17 cellular contexts compared by ENCODE assay signal in the genomic region with DNA sequence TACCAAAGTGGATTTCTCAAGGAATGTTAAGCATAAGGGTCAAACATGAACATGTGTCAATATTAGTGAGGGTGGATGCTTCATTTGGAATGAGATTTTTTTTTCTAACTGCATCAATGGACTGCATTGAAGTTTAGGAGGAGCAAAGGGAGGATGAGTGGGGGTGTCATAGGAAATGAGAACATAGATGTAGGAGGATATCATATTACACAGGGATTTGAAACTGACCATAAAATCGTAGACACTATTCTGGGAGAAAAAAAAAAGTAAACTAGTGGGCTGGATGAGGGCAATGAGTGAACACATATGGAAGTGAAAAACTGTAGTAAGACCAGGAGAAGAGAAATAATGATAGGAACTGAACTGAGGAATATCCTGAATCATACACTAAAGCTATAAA.
DNase-seq lines count a peak whose midpoint lies in the region; ATAC-seq and TF ChIP-seq lines count a peak whose summit lies in the region.
"Had no signal": no experiment of that assay in that cellular context is flagged by ENCODE, and none has a peak within 500 bp of the region (broad histone marks: within the 10 kb centered on the region; RNA-seq: fewer than 3 reads in every experiment).

No MANE protein-coding gene starts in this region.

- H3K27me3 Mint-ChIP-seq in Caco-2 (ENCODE audit: insufficient read depth, unreplicated experiment) (no peaks in the 10 kb centered on the region), HFFc6 (ENCODE audit: insufficient read depth) (no peaks in the 10 kb centered on the region), glutamatergic neuron (ENCODE audit: unreplicated experiment) (no peaks in the 10 kb centered on the region)
- H3K27me3 Mint-ChIP-seq: effector memory CD8-positive, alpha-beta T cell; stimulated activated naive CD8-positive, alpha-beta T cell treated with anti-CD3 and anti-CD28 coated beads, Interleukin-15, Interleukin-2, amounts not matched to agents 100 ng/mL and 50 ng/mL, for 24 hours had no signal

- no TSS peak for BruUV-seq in Caco-2 (replicated peaks; lab: Mats Ljungman, UMichigan)

- H3K27ac Mint-ChIP-seq in Caco-2 (ENCODE audit: unreplicated experiment) (peak overlapping the region; percentile 46), HFFc6 (peak overlapping the region; percentile 52), glutamatergic neuron (ENCODE audit: unreplicated experiment) (peak overlapping the region; percentile 77)
- H3K27ac Mint-ChIP-seq: effector memory CD8-positive, alpha-beta T cell; stimulated activated naive CD8-positive, alpha-beta T cell treated with anti-CD3 and anti-CD28 coated beads, Interleukin-15, Interleukin-2, amounts not matched to agents 100 ng/mL and 50 ng/mL, for 24 hours had no signal

- H2AFZ ChIP-seq in SK-N-SH (ENCODE audit: low read depth) = no peak overlapping the region; the same call in 1 of the 2 replicates

- H3K27me3 ChIP-seq in Caco-2 (replicated peaks; ENCODE audit: control insufficient read depth, insufficient read depth, low read length) (no peaks in the 10 kb centered on the region), SK-N-SH (ENCODE audit: insufficient read depth) (no peaks in the 10 kb centered on the region)
- H3K27me3 ChIP-seq: BE2C, MG63 had no signal

- no peak overlapping the region for H3K9ac ChIP-seq in SK-N-SH

- in situ Hi-C loops in GM13977 (cut with MboI; ENCODE audit: low pct_unique_long_range_greater_than_20kb, low sequenced_read_pairs, unreplicated experiment) = no loop called here

- intact Hi-C loops in Caco-2 (cut with micrococcal nuclease; ENCODE audit: unreplicated experiment) = no loop called here

- H3K4me1 ChIP-seq in Caco-2 = peaks cover 53% of the 10 kb centered on the region
- peaks cover 0 to 25% of the 10 kb centered on the region in 2 experiments; a peak in 3 of 4 replicates for H3K4me1 ChIP-seq in SK-N-SH (ENCODE audit: control insufficient read depth in 1 of 2, insufficient read depth in 2 of 2, low read depth in 1 of 2, low read length in 1 of 2)
- H3K4me1 ChIP-seq: prostate gland had no signal

- peak overlapping the region; percentile 27 for H3K4me2 ChIP-seq in SK-N-SH

- H3K79me2 ChIP-seq in SK-N-SH (ENCODE audit: insufficient read depth) = no peaks in the 10 kb centered on the region

- H3K9me3 ChIP-seq in Caco-2 (no peaks in the 10 kb centered on the region), SK-N-SH (no peaks in the 10 kb centered on the region)
- H3K9me3 ChIP-seq: BE2C, MG63, prostate gland had no signal

- no peak for DNase-seq in Caco-2
- DNase-seq in HFFc6 = peak; percentile 21
- DNase-seq in SK-N-SH = no peak
- no peak for DNase-seq in glutamatergic neuron
- DNase-seq in GM13977 (ENCODE audit: low spot score) = no peak
- DNase-seq in NCI-H187 (lab: John Stamatoyannopoulos, UW) = no peak
- DNase-seq in NCI-H748 treated with DMSO at 0.1 percent for 48 hours (lab: John Stamatoyannopoulos, UW) = no peak
- DNase-seq: activated T-cell treated with anti-CD3 and anti-CD28 coated beads, Interleukin-2, amount 50 U/mL, for 48 hours; BE2C; effector memory CD8-positive, alpha-beta T cell; MG63; midbrain; SIG-M5; stimulated activated CD4-positive, alpha-beta T cell treated with anti-CD3 and anti-CD28 coated beads, Interleukin-4, amount 100 ng/mL, for 24 hours had no signal

- TF ChIP-seq RAD21 in SK-N-SH (IDR thresholded peaks at IDR 0.05; ENCODE audit: low read length) = no peak

- peaks cover 10% of the 10 kb centered on the region for H3F3A ChIP-seq in SK-N-SH (replicated peaks; ENCODE audit: insufficient read depth)

- H3K36me3 Mint-ChIP-seq in Caco-2 (ENCODE audit: insufficient read depth, unreplicated experiment) = peaks cover 20% of the 10 kb centered on the region
- H3K36me3 Mint-ChIP-seq in HFFc6 (ENCODE audit: low read depth) = peaks cover 5% of the 10 kb centered on the region; the same call in 1 of the 2 replicates
- no peaks in the 10 kb centered on the region for H3K36me3 Mint-ChIP-seq in glutamatergic neuron (ENCODE audit: unreplicated experiment)

- 14% methylated on average over 1 of the region's 1 CpG for WGBS in SK-N-SH (ENCODE audit: low lambda C conversion rate)

- ATAC-seq in GM19463 (IDR thresholded peaks at IDR 0.05; ENCODE audit: unreplicated experiment) = no peak
- ATAC-seq: effector memory CD8-positive, alpha-beta T cell had no signal

- no peaks in the 10 kb centered on the region for H3K36me3 ChIP-seq in Caco-2 (ENCODE audit: control insufficient read depth, insufficient read depth, low read length)
- H3K36me3 ChIP-seq in SK-N-SH (replicated peaks in 1 of 2; ENCODE audit: control insufficient read depth in 1 of 2, insufficient read depth in 2 of 2, low read length in 1 of 2) = peaks cover 0 to 3% of the 10 kb centered on the region in 2 experiments
- H3K36me3 ChIP-seq: BE2C, prostate gland had no signal

- no peaks in the 10 kb centered on the region for H4K20me1 ChIP-seq in SK-N-SH (ENCODE audit: insufficient read depth)

- TF ChIP-seq CTCF in Caco-2 (IDR thresholded peaks at IDR 0.05; ENCODE audit: insufficient read depth in 1 of 2, low read depth in 1 of 2, low read length in 1 of 2, severe bottlenecking in 1 of 2, unreplicated experiment in 1 of 2) (no peak), HFFc6 (IDR thresholded peaks at IDR 0.05) (no peak), SK-N-SH (IDR thresholded peaks at IDR 0.05) (no peak), glutamatergic neuron (IDR thresholded peaks at IDR 0.05; ENCODE audit: partially characterized antibody, unreplicated experiment) (no peak), GM13977 (IDR thresholded peaks at IDR 0.05; ENCODE audit: extremely low read depth, insufficient read depth, missing control alignments) (no peak)

- no peaks in the 10 kb centered on the region for H3K9me2 ChIP-seq in SK-N-SH

- POLR2A ChIA-PET in Caco-2 (lab: Charles Lee) = no interaction called here
- POLR2A ChIA-PET in SK-N-SH (lab: Yijun Ruan, JAX) = no interaction called here

- no peak overlapping the region for H3K4me3 Mint-ChIP-seq in Caco-2 (ENCODE audit: unreplicated experiment)
- peak overlapping the region; percentile 39 for H3K4me3 Mint-ChIP-seq in HFFc6
- H3K4me3 Mint-ChIP-seq in glutamatergic neuron (ENCODE audit: unreplicated experiment) = peak overlapping the region; percentile 55
- H3K4me3 Mint-ChIP-seq: effector memory CD8-positive, alpha-beta T cell; stimulated activated naive CD8-positive, alpha-beta T cell treated with anti-CD3 and anti-CD28 coated beads, Interleukin-15, Interleukin-2, amounts not matched to agents 100 ng/mL and 50 ng/mL, for 24 hours had no signal

- CTCF ChIA-PET in Caco-2 (lab: Charles Lee) (no interaction called here), SK-N-SH (lab: Yijun Ruan, JAX) (interaction anchor here (1.1 kb wide), 1 partner anchor 169 kb away, joined by 3 read pairs; no protein-coding TSS in a partner anchor)

- no peaks in the 10 kb centered on the region for H3K9me3 Mint-ChIP-seq in Caco-2 (ENCODE audit: unreplicated experiment)
- no peaks in the 10 kb centered on the region for H3K9me3 Mint-ChIP-seq in HFFc6
- no peaks in the 10 kb centered on the region for H3K9me3 Mint-ChIP-seq in glutamatergic neuron (ENCODE audit: unreplicated experiment)
- H3K9me3 Mint-ChIP-seq: stimulated activated naive CD8-positive, alpha-beta T cell treated with anti-CD3 and anti-CD28 coated beads, Interleukin-15, Interleukin-2, amounts not matched to agents 100 ng/mL and 50 ng/mL, for 24 hours had no signal

- no peak for TF ChIP-seq EP300 in SK-N-SH (IDR thresholded peaks at IDR 0.05; ENCODE audit: borderline replicate concordance in 1 of 2, low read depth in 1 of 2, low read length in 1 of 2)

- H3K4me1 Mint-ChIP-seq in Caco-2 (ENCODE audit: low read depth, unreplicated experiment) (peaks cover 30% of the 10 kb centered on the region), HFFc6 (ENCODE audit: low read depth) (peaks cover 31% of the 10 kb centered on the region), glutamatergic neuron (ENCODE audit: low read depth, unreplicated experiment) (peaks cover 21% of the 10 kb centered on the region)

- H3K27ac ChIP-seq in SK-N-SH (ENCODE audit: low read depth in 2 of 2, low read length in 1 of 2) = no peak overlapping the region
- H3K27ac ChIP-seq: prostate gland had no signal

- H3K4me3 ChIP-seq in Caco-2 (ENCODE audit: low read depth, low read length) (no peak overlapping the region), SK-N-SH (ENCODE audit: low read depth in 2 of 2, low read length in 1 of 2) (no peak overlapping the region)
- H3K4me3 ChIP-seq: MG63, prostate gland had no signal

TF ChIP-seq in SK-N-SH, 30 proteins besides CTCF, POLR2A, EP300 and RAD21:
- no peak for TF ChIP-seq TAF1 (IDR thresholded peaks at IDR 0.05; ENCODE audit: borderline replicate concordance, low read depth, low read length)
- 0 out of 2 replicates have a peak, but pooled peaks have one; percentile 4 for TF ChIP-seq JUND (IDR thresholded peaks at IDR 0.05)
- no peak for TF ChIP-seq RFX5 (IDR thresholded peaks at IDR 0.05; ENCODE audit: low read length)
- TF ChIP-seq, protein P1, sequence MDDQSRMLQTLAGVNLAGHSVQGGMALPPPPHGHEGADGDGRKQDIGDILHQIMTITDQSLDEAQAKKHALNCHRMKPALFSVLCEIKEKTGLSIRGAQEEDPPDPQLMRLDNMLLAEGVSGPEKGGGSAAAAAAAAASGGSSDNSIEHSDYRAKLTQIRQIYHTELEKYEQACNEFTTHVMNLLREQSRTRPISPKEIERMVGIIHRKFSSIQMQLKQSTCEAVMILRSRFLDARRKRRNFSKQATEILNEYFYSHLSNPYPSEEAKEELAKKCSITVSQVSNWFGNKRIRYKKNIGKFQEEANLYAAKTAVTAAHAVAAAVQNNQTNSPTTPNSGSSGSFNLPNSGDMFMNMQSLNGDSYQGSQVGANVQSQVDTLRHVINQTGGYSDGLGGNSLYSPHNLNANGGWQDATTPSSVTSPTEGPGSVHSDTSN (IDR thresholded peaks at IDR 0.05) = peak; percentile 6; the same call in 1 of the 2 replicates
- TF ChIP-seq RXRA (IDR thresholded peaks at IDR 0.05; ENCODE audit: borderline replicate concordance, low read depth) = no peak
- TF ChIP-seq TCF12 (IDR thresholded peaks at IDR 0.05) = peak; percentile 28; the same call in 1 of the 2 replicates
- no peak for TF ChIP-seq FOSL2 (IDR thresholded peaks at IDR 0.05; ENCODE audit: borderline replicate concordance, low read depth)
